In the genomic region with DNA sequence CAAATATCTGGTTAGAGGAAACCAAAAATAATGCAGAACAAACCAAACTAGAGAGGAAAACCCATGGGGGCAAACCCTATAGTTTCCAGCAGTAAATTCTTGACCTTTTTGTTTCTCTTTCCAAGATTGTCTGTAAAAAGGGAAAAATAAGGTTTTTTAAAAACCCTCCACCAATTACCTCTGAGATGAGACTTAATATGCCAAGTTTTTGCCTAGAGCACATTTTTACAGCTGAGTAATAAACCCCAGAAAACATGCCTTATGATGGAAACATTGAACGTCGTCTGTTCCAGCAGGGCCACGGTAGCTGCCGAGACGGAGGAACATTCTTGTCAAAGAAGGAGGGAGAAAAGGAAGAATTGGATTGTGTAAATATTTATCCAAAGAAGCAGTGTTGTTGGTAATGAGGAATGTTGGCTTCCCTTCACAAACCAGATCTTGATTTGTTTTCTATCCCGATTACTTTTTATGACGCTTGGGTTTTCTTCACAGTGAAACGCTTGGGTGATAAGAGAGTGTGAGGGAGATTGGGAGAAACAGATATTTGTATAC, we compare ENCODE assay signal across 16 cellular contexts. TPM values are rescaled to one million over a fixed set of nuclear protein-coding genes. Genes with fewer than 3 reads are reported as not detected.
A peak's percentile ranks its signal among the peaks of the same experiment; 100 is the strongest.
DNase-seq lines count a peak whose midpoint lies in the region; ATAC-seq and TF ChIP-seq lines count a peak whose summit lies in the region.
"Had no signal": no experiment of that assay in that cellular context is flagged by ENCODE, and none has a peak within 500 bp of the region (broad histone marks: within the 10 kb centered on the region; RNA-seq: fewer than 3 reads in every experiment).

No MANE protein-coding gene starts in this region.

- no peak overlapping the region for H3K4me3 ChIP-seq in MG63
- H3K4me3 ChIP-seq in hepatocyte, result no peak overlapping the region
- no peak overlapping the region for H3K4me3 ChIP-seq in trophoblast cell (ENCODE audit: low read depth, low read length)
- no peak overlapping the region for H3K4me3 ChIP-seq in MM.1S (ENCODE audit: low read length)
- no peak overlapping the region for H3K4me3 ChIP-seq in CD8-positive, alpha-beta memory T cell (ENCODE audit: low read length)
- H3K4me3 ChIP-seq: BLaER1, Peyer's patch, SJSA1 had no signal

- WGBS in hepatocyte (ENCODE audit: low lambda C conversion rate, missing lambda C conversion rate), result 7% methylated on average over 8 of the region's 8 CpGs
- WGBS in trophoblast cell (ENCODE audit: extremely low coverage, insufficient coverage, insufficient read length), result no CpG with 5 or more reads among the region's 8 CpGs

- no peak overlapping the region for H3K4me3 Mint-ChIP-seq in naive thymus-derived CD8-positive, alpha-beta T cell
- H3K4me3 Mint-ChIP-seq in CD8-positive, alpha-beta memory T cell, result no peak overlapping the region
- H3K4me3 Mint-ChIP-seq: CD8-positive, alpha-beta T cell had no signal

- H4K12ac ChIP-seq in trophoblast cell (ENCODE audit: low read depth, low read length), result no peak overlapping the region

- H3K36me3 Mint-ChIP-seq in naive thymus-derived CD8-positive, alpha-beta T cell, result no peaks in the 10 kb centered on the region
- no peaks in the 10 kb centered on the region for H3K36me3 Mint-ChIP-seq in CD8-positive, alpha-beta memory T cell
- H3K36me3 Mint-ChIP-seq: CD8-positive, alpha-beta T cell had no signal

- no peak overlapping the region for H3K23ac ChIP-seq in trophoblast cell (ENCODE audit: low read length)

- ATAC-seq in naive thymus-derived CD8-positive, alpha-beta T cell, result no peak
- ATAC-seq: CD8-positive, alpha-beta T cell had no signal

- H3K4me1 ChIP-seq in hepatocyte (ENCODE audit: insufficient read depth) (peaks cover 7% of the 10 kb centered on the region), trophoblast cell (ENCODE audit: control insufficient read depth in 1 of 2, insufficient read depth in 2 of 2, low read length in 2 of 2) (peaks cover 0 to 5% of the 10 kb centered on the region in 2 experiments), MM.1S (ENCODE audit: low read length) (no peaks in the 10 kb centered on the region)
- no peaks in the 10 kb centered on the region for H3K4me1 ChIP-seq in CD8-positive, alpha-beta memory T cell (ENCODE audit: insufficient read depth, low read length)
- H3K4me1 ChIP-seq: BLaER1, Peyer's patch had no signal

- CTCF ChIA-PET in CD8-positive, alpha-beta memory T cell (lab: Charles Lee), result no interaction called here

- H2BK12ac ChIP-seq in trophoblast cell (ENCODE audit: low read length), result peak overlapping the region; percentile 71

- no peak overlapping the region for H3K18ac ChIP-seq in trophoblast cell (ENCODE audit: low read length)

- no peak for TF ChIP-seq CTCF in AG09319 (IDR thresholded peaks at IDR 0.05; ENCODE audit: low read depth, low read length)
- TF ChIP-seq CTCF in hepatocyte (IDR thresholded peaks at IDR 0.05; ENCODE audit: poor library complexity), result no peak
- no peak for TF ChIP-seq CTCF in MM.1S (IDR thresholded peaks at IDR 0.05; ENCODE audit: low read length)

- no peak overlapping the region for H4K8ac ChIP-seq in trophoblast cell (ENCODE audit: low read depth, low read length)

- no peak overlapping the region for H2BK5ac ChIP-seq in trophoblast cell (ENCODE audit: low read depth, low read length, poor library complexity)

- no peak overlapping the region for H3K27ac Mint-ChIP-seq in naive thymus-derived CD8-positive, alpha-beta T cell
- H3K27ac Mint-ChIP-seq in CD8-positive, alpha-beta memory T cell, result no peak overlapping the region
- H3K27ac Mint-ChIP-seq: CD8-positive, alpha-beta T cell had no signal

- H3K9me2 ChIP-seq in hepatocyte (replicated peaks; ENCODE audit: insufficient read depth) (no peaks in the 10 kb centered on the region), MM.1S (replicated peaks; ENCODE audit: insufficient read depth, low read length) (no peaks in the 10 kb centered on the region)

- H3K36me3 ChIP-seq in MG63 (no peaks in the 10 kb centered on the region), hepatocyte (replicated peaks; ENCODE audit: insufficient read depth, low read depth) (no peaks in the 10 kb centered on the region), trophoblast cell (ENCODE audit: control insufficient read depth in 1 of 2, insufficient read depth in 2 of 2, low read length in 2 of 2) (no peaks in the 10 kb centered on the region), MM.1S (replicated peaks; ENCODE audit: insufficient read depth, low read length) (no peaks in the 10 kb centered on the region)
- H3K36me3 ChIP-seq in CD8-positive, alpha-beta memory T cell (ENCODE audit: insufficient read depth, low read length), result no peaks in the 10 kb centered on the region
- H3K36me3 ChIP-seq: BLaER1, Peyer's patch, SJSA1 had no signal

- H3K79me1 ChIP-seq in trophoblast cell (ENCODE audit: low read length), result peaks cover 8% of the 10 kb centered on the region

- no peaks in the 10 kb centered on the region for H3K4me1 Mint-ChIP-seq in naive thymus-derived CD8-positive, alpha-beta T cell
- H3K4me1 Mint-ChIP-seq in CD8-positive, alpha-beta memory T cell, result no peaks in the 10 kb centered on the region

- no peaks in the 10 kb centered on the region for H3F3A ChIP-seq in MM.1S (ENCODE audit: insufficient read depth, low read length)

- POLR2A ChIA-PET in naive thymus-derived CD8-positive, alpha-beta T cell (lab: Charles Lee), result no interaction called here
- POLR2A ChIA-PET in CD8-positive, alpha-beta memory T cell (lab: Charles Lee), result no interaction called here

- H3K27me3 Mint-ChIP-seq in naive thymus-derived CD8-positive, alpha-beta T cell, result peaks cover 7 to 20% (median 15%) of the 10 kb centered on the region in 5 donors
- H3K27me3 Mint-ChIP-seq in CD8-positive, alpha-beta memory T cell, result peaks cover 0 to 3% of the 10 kb centered on the region in 2 donors

- H2BK120ac ChIP-seq in trophoblast cell (ENCODE audit: insufficient read depth, low read length, poor library complexity), result no peak overlapping the region

- no peaks in the 10 kb centered on the region for H4K20me1 ChIP-seq in hepatocyte (ENCODE audit: insufficient read depth, poor library complexity, severe bottlenecking)
- no peaks in the 10 kb centered on the region for H4K20me1 ChIP-seq in MM.1S (ENCODE audit: insufficient read depth, low read length)
- H4K20me1 ChIP-seq: BLaER1 had no signal

- H3K9me3 ChIP-seq in MG63 (no peaks in the 10 kb centered on the region), hepatocyte (ENCODE audit: low read depth) (no peaks in the 10 kb centered on the region), trophoblast cell (ENCODE audit: insufficient read depth, low read depth, low read length) (no peaks in the 10 kb centered on the region), MM.1S (replicated peaks; ENCODE audit: insufficient read depth, low read length) (no peaks in the 10 kb centered on the region)
- no peaks in the 10 kb centered on the region for H3K9me3 ChIP-seq in CD8-positive, alpha-beta memory T cell (ENCODE audit: low read length)
- H3K9me3 ChIP-seq: BLaER1, Peyer's patch, SJSA1 had no signal

- peak; percentile 41 for DNase-seq in AG09319 (ENCODE audit: extremely low read depth, low read depth)
- DNase-seq in MG63, result peak; percentile 23
- no peak for DNase-seq in hepatocyte (ENCODE audit: low spot score)
- DNase-seq in trophoblast cell, result no peak
- DNase-seq in iPS-NIHi11 (ENCODE audit: low spot score), result no peak
- DNase-seq in naive thymus-derived CD8-positive, alpha-beta T cell, result no peak
- no peak for DNase-seq in MM.1S
- no peak for DNase-seq in CD8-positive, alpha-beta memory T cell
- DNase-seq: CD8-positive, alpha-beta T cell; Kasumi-1; NCI-H1105; NCI-H2081; NCI-H2171 treated with DMSO at 0.1 percent for 48 hours; Peyer's patch had no signal

- H3K14ac ChIP-seq in trophoblast cell (ENCODE audit: low read length), result no peak overlapping the region

- no peak overlapping the region for H4K91ac ChIP-seq in trophoblast cell (ENCODE audit: low read depth, low read length)

- no peak overlapping the region for H3K4ac ChIP-seq in trophoblast cell (ENCODE audit: low read depth, low read length)

- H2AFZ ChIP-seq in hepatocyte, result no peak overlapping the region
- H2AFZ ChIP-seq in trophoblast cell (ENCODE audit: insufficient read depth, low read length, poor library complexity), result no peak overlapping the region
- H2AFZ ChIP-seq in MM.1S (ENCODE audit: low read length), result no peak overlapping the region

- H2AK5ac ChIP-seq in trophoblast cell (ENCODE audit: low read length), result no peak overlapping the region

- H3K27ac ChIP-seq in hepatocyte, result peak overlapping the region; percentile 38
- no peak overlapping the region for H3K27ac ChIP-seq in trophoblast cell (ENCODE audit: low read depth, low read length)
- no peak overlapping the region for H3K27ac ChIP-seq in MM.1S (ENCODE audit: low read length)
- H3K27ac ChIP-seq in CD8-positive, alpha-beta memory T cell (ENCODE audit: low read depth, low read length), result no peak overlapping the region
- H3K27ac ChIP-seq: BLaER1, Peyer's patch, SJSA1 had no signal

- H3K9me3 Mint-ChIP-seq in naive thymus-derived CD8-positive, alpha-beta T cell, result peaks cover 0 to 4% (median 0%) of the 10 kb centered on the region in 9 donors
- H3K9me3 Mint-ChIP-seq in CD8-positive, alpha-beta memory T cell, result peaks cover 0 to 6% (median 0%) of the 10 kb centered on the region in 5 donors
- H3K9me3 Mint-ChIP-seq: CD8-positive, alpha-beta T cell had no signal

- H3K9ac ChIP-seq in trophoblast cell (ENCODE audit: low read length), result no peak overlapping the region
- H3K9ac ChIP-seq in MM.1S (ENCODE audit: low read length), result no peak overlapping the region
- H3K9ac ChIP-seq: BLaER1 had no signal

- H3K27me3 ChIP-seq in MG63, result peaks cover 4% of the 10 kb centered on the region; the same call in 1 of the 2 replicates
- H3K27me3 ChIP-seq in hepatocyte, result no peaks in the 10 kb centered on the region
- H3K27me3 ChIP-seq in trophoblast cell (ENCODE audit: insufficient read depth, low read length), result no peaks in the 10 kb centered on the region
- no peaks in the 10 kb centered on the region; the same call in 1 of the 2 replicates for H3K27me3 ChIP-seq in MM.1S (replicated peaks; ENCODE audit: insufficient read depth, low read length)
- H3K27me3 ChIP-seq in CD8-positive, alpha-beta memory T cell (ENCODE audit: insufficient read depth, low read length, poor library complexity, severe bottlenecking), result no peaks in the 10 kb centered on the region
- H3K27me3 ChIP-seq: BLaER1, Peyer's patch had no signal

- H3K79me2 ChIP-seq in hepatocyte (no peaks in the 10 kb centered on the region), trophoblast cell (ENCODE audit: control insufficient read depth, insufficient read depth, low read length, poor library complexity) (no peaks in the 10 kb centered on the region), MM.1S (ENCODE audit: low read length) (no peaks in the 10 kb centered on the region)

- peak overlapping the region; percentile 9 for H3K4me2 ChIP-seq in hepatocyte
- H3K4me2 ChIP-seq in trophoblast cell (ENCODE audit: low read length), result no peak overlapping the region
- H3K4me2 ChIP-seq in MM.1S (ENCODE audit: low read depth, low read length), result no peak overlapping the region
- H3K4me2 ChIP-seq: BLaER1 had no signal

RNA-seq across cellular contexts. Expression of a gene that starts 17.3 kb away (rescaled TPM):
- total RNA-seq in MG63 (2014; rRNA removed; shearing (Covaris generic); ENCODE audit: low replicate concordance), result 8.5 and 10.7 TPM in 2 replicates
- total RNA-seq in hepatocyte, result 20.7 and 28.8 TPM in 2 replicates
- 28.4 and 31.5 TPM in 2 replicates for polyA plus RNA-seq in hepatocyte
- polyA plus RNA-seq in trophoblast cell (2013), result 523 and 535 TPM in 2 replicates
- not detected for total RNA-seq in naive thymus-derived CD8-positive, alpha-beta T cell
- polyA plus RNA-seq in naive thymus-derived CD8-positive, alpha-beta T cell, result not detected
- total RNA-seq in CD8-positive, alpha-beta memory T cell, result not detected
- polyA plus RNA-seq in CD8-positive, alpha-beta memory T cell, result not detected
- total RNA-seq: CD8-positive, alpha-beta T cell had no signal

Comparison
In these comparisons a context has a peak if more than half of its experiments do, and no peak if none do; other contexts are left out.
1. DNase-seq: peak in AG09319 (single experiment) and MG63 (single experiment); none in hepatocyte (single experiment), trophoblast cell (0 of 2), iPS-NIHi11 (single experiment), naive thymus-derived CD8-positive, alpha-beta T cell (0 of 10), MM.1S (single experiment) and CD8-positive, alpha-beta memory T cell (0 of 5).